26 cellular contexts compared by ENCODE assay signal in the genomic region with DNA sequence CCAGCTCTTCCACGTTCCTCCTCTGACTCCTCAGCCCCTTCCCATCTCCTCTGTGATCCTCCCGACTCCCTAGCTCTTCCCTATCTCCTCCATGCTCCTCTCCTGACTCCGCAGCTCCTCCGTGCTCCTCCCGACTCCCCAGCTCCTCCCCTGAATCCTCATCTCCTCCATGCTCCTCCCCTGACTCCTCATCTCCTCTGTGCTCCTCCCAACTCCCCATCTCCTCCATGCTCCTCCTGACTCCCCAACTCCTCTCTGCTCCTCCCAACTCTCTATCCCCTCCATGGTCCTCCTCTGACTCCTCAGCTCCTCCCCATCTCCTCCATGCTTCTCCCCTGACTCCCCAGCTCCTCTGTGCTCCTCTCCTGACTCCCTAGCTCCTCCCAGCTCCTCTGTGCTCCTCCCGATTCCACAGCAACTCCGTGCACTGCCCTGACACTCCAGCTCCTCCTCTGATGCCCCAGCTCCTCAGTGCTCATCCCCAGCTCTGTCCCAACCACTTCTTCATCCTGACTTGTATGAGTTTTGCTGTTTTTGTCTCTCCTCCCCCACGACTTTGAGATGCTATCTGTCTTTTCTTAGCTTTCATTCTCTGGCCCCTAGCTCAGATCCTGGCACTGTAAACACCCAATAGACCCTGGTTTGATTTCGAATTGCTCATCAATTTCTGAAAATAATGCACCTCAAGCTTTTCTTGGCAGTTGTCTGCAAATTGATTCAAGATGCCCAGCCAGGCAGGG. TPM values are rescaled to one million over a fixed set of nuclear protein-coding genes. Genes with fewer than 3 reads are reported as not detected.
DNase-seq lines count a peak whose midpoint lies in the region; ATAC-seq, FAIRE-seq and TF ChIP-seq lines count a peak whose summit lies in the region.
"Had no signal": no experiment of that assay in that cellular context is flagged by ENCODE, and none has a peak within 500 bp of the region (broad histone marks: within the 10 kb centered on the region; RNA-seq: fewer than 3 reads in every experiment).

No MANE protein-coding gene starts in this region.

- in situ Hi-C loops in K562 (cut with MboI), result loop anchor here (5.0 to 25.0 kb wide), 2 partner anchors 378 to 793 kb away; no protein-coding TSS in a partner anchor

- DNase-seq in SK-N-SH, result peak; percentile 4
- no peak for DNase-seq in K562 (ENCODE audit: extremely low read depth in 1 of 4, low spot score in 3 of 4)
- DNase-seq in osteoblast (ENCODE audit: insufficient read length, low spot score, missing footprints), result peak; percentile 78
- no peak for DNase-seq in NCI-H748 (lab: John Stamatoyannopoulos, UW; ENCODE audit: unreplicated experiment)
- DNase-seq in activated CD4-positive, alpha-beta T cell treated with anti-CD3 and anti-CD28 coated beads for 48 hours, result no peak
- DNase-seq in heart left ventricle, result no peak
- DNase-seq: ACHN; BE2C; CD4-positive, CD25-positive, alpha-beta regulatory T cell; GM23248; Kasumi-1; MV-4-11; NCI-H1105; NCI-H1436 treated with DMSO at 0.1 percent for 48 hours; NCI-H187 treated with DMSO at 0.1 percent for 48 hours; NCI-H2107; NCI-H524; NCI-H774; Right ventricle myocardium superior had no signal

- no peaks in the 10 kb centered on the region for H3K79me2 ChIP-seq in SK-N-SH (ENCODE audit: insufficient read depth)
- no peaks in the 10 kb centered on the region for H3K79me2 ChIP-seq in KMS-11 (ENCODE audit: insufficient read depth, low read depth)
- no peaks in the 10 kb centered on the region for H3K79me2 ChIP-seq in K562 (ENCODE audit: control insufficient read depth, insufficient read depth, low read length)
- no peaks in the 10 kb centered on the region for H3K79me2 ChIP-seq in osteoblast (ENCODE audit: insufficient read depth, low read length)

- no peaks in the 10 kb centered on the region for H3K36me3 ChIP-seq in SK-N-SH (replicated peaks in 1 of 2; ENCODE audit: control insufficient read depth in 1 of 2, insufficient read depth in 2 of 2, low read length in 1 of 2)
- H3K36me3 ChIP-seq in KMS-11 (ENCODE audit: insufficient read depth), result no peaks in the 10 kb centered on the region
- H3K36me3 ChIP-seq in K562 (ENCODE audit: control insufficient read depth, insufficient read depth, low read length), result no peaks in the 10 kb centered on the region
- no peaks in the 10 kb centered on the region for H3K36me3 ChIP-seq in osteoblast (ENCODE audit: insufficient read depth, low read length)
- H3K36me3 ChIP-seq in heart left ventricle, result no peaks in the 10 kb centered on the region
- H3K36me3 ChIP-seq: BE2C, HAP-1, SJSA1 had no signal

- TF ChIP-seq CTCF in SK-N-SH (IDR thresholded peaks at IDR 0.05) (no peak), KMS-11 (conservative IDR thresholded peaks at IDR 0.05; ENCODE audit: low read depth, low read length) (no peak), K562 (IDR thresholded peaks at IDR 0.05 in 2 of 3, conservative IDR thresholded peaks at IDR 0.05 in 1 of 3; ENCODE audit: insufficient read depth in 2 of 3, low read depth in 1 of 3, low read length in 3 of 3) (no peak), osteoblast (IDR thresholded peaks at IDR 0.05; ENCODE audit: extremely low read depth, low read depth, low read length) (no peak), heart left ventricle (IDR thresholded peaks at IDR 0.05) (no peak)

- no peak overlapping the region for H3K4me2 ChIP-seq in SK-N-SH
- 0 out of 2 replicates have a peak overlapping the region, but pooled peaks have one; percentile 23 for H3K4me2 ChIP-seq in KMS-11
- H3K4me2 ChIP-seq in K562 (ENCODE audit: insufficient read depth, low read length), result no peak overlapping the region
- H3K4me2 ChIP-seq in osteoblast (ENCODE audit: insufficient read depth, low read length), result no peak overlapping the region

- H3K9me3 ChIP-seq in SK-N-SH (no peaks in the 10 kb centered on the region), K562 (replicated peaks; ENCODE audit: control insufficient read depth, insufficient read depth, low read depth, low read length) (no peaks in the 10 kb centered on the region), osteoblast (ENCODE audit: low read depth, low read length) (no peaks in the 10 kb centered on the region), heart left ventricle (no peaks in the 10 kb centered on the region)
- H3K9me3 ChIP-seq: BE2C, HAP-1, SJSA1 had no signal

- 33% methylated on average over 9 of the region's 9 CpGs for WGBS in SK-N-SH (ENCODE audit: low lambda C conversion rate)
- 0% methylated on average over 3 of the region's 9 CpGs for WGBS in K562 (ENCODE audit: insufficient coverage, low coverage, missing lambda C conversion rate)
- 69 to 72% (median 71%) methylated on average over 9 of the region's 9 CpGs for WGBS in heart left ventricle, 4 donors

- no peak for TF ChIP-seq RAD21 in SK-N-SH (IDR thresholded peaks at IDR 0.05; ENCODE audit: low read length)
- TF ChIP-seq RAD21 in K562 (CRISPR knock-in tag; conservative IDR thresholded peaks at IDR 0.05 in 1 of 2, IDR thresholded peaks at IDR 0.05 in 1 of 2), result no peak

- BruUV-seq in K562 (replicated peaks; lab: Mats Ljungman, UMichigan), result no TSS peak

- H3K9ac ChIP-seq in SK-N-SH (no peak overlapping the region), KMS-11 (peak overlapping the region; percentile 42; the same call in 1 of the 2 replicates), K562 (ENCODE audit: insufficient read depth in 1 of 2, low read depth in 2 of 2, low read length in 2 of 2) (no peak overlapping the region)
- H3K9ac ChIP-seq: GM23248 had no signal

- no peaks in the 10 kb centered on the region for H3F3A ChIP-seq in SK-N-SH (replicated peaks; ENCODE audit: insufficient read depth)

- H3K27ac ChIP-seq in SK-N-SH (ENCODE audit: low read depth in 2 of 2, low read length in 1 of 2) (no peak overlapping the region), KMS-11 (peak overlapping the region; percentile 75), K562 (ENCODE audit: extremely low read depth, low read depth, low read length) (no peak overlapping the region), osteoblast (ENCODE audit: low read depth, low read length) (no peak overlapping the region), heart left ventricle (no peak overlapping the region)
- H3K27ac ChIP-seq: 22Rv1, GM23248, SJSA1 had no signal

- POLR2A ChIA-PET in SK-N-SH (lab: Yijun Ruan, JAX), result no interaction called here
- POLR2A ChIA-PET in K562 (lab: Yijun Ruan, JAX), result no interaction called here

- no peak for ATAC-seq in SK-N-SH treated with all-trans-retinoic acid at 6 μM for 48 hours
- ATAC-seq in K562, result no peak
- ATAC-seq in heart left ventricle, result no peak

- CTCF ChIA-PET in SK-N-SH (lab: Yijun Ruan, JAX) (interaction anchor here (2.6 to 20.8 kb wide), 2 partner anchors 9 to 383 kb away, joined by 15 to 520 read pairs; no protein-coding TSS in a partner anchor), K562 (lab: Yijun Ruan, JAX; ENCODE audit: low intra/inter-chr PET ratio) (no interaction called here)

- H3K27me3 ChIP-seq in SK-N-SH (ENCODE audit: insufficient read depth) (no peaks in the 10 kb centered on the region), KMS-11 (ENCODE audit: insufficient read depth, low read depth) (no peaks in the 10 kb centered on the region), K562 (ENCODE audit: control insufficient read depth in 2 of 2, insufficient read depth in 2 of 2, low read length in 2 of 2) (peaks cover 10 to 63% of the 10 kb centered on the region in 2 experiments; a peak in 4 of 5 replicates), osteoblast (ENCODE audit: insufficient read depth, low read length) (peaks cover 23% of the 10 kb centered on the region), heart left ventricle (peaks cover 0 to 30% (median 0%) of the 10 kb centered on the region in 9 donors)
- H3K27me3 ChIP-seq: BE2C had no signal

- FAIRE-seq in K562 (lab: Jason Lieb, UNC), result no peak
- FAIRE-seq: D721Med, GM18507 had no signal

- TF ChIP-seq EP300 in SK-N-SH (IDR thresholded peaks at IDR 0.05; ENCODE audit: borderline replicate concordance in 1 of 2, low read depth in 1 of 2, low read length in 1 of 2) (no peak), K562 (IDR thresholded peaks at IDR 0.05; ENCODE audit: low read length) (no peak)

- no peaks in the 10 kb centered on the region for H3K9me2 ChIP-seq in SK-N-SH

- no peak for TF ChIP-seq POLR2A in K562 (conservative IDR thresholded peaks at IDR 0.05)
- no peak for TF ChIP-seq POLR2A in heart left ventricle (IDR thresholded peaks at IDR 0.05)

- H3K4me3 ChIP-seq in SK-N-SH (ENCODE audit: low read depth in 2 of 2, low read length in 1 of 2) (no peak overlapping the region), KMS-11 (IDR thresholded peaks at IDR 0.05; ENCODE audit: insufficient read depth, low read depth, low read length) (no peak overlapping the region), K562 (no peak overlapping the region), osteoblast (ENCODE audit: insufficient read depth, low read length) (no peak overlapping the region), heart left ventricle (no peak overlapping the region)
- H3K4me3 ChIP-seq: GM23248, HAP-1, SJSA1 had no signal

- H4K20me1 ChIP-seq in SK-N-SH (ENCODE audit: insufficient read depth), result no peaks in the 10 kb centered on the region
- H4K20me1 ChIP-seq in KMS-11 (ENCODE audit: insufficient read depth), result no peaks in the 10 kb centered on the region
- H4K20me1 ChIP-seq in K562 (replicated peaks; ENCODE audit: control insufficient read depth, insufficient read depth, low read length), result no peaks in the 10 kb centered on the region; the same call in 1 of the 2 replicates
- H4K20me1 ChIP-seq in osteoblast (ENCODE audit: insufficient read depth, low read length), result no peaks in the 10 kb centered on the region

- no peaks in the 10 kb centered on the region for H3K9me1 ChIP-seq in K562 (ENCODE audit: control insufficient read depth, insufficient read depth, low read length)

- H2AFZ ChIP-seq in SK-N-SH (ENCODE audit: low read depth) (no peak overlapping the region), KMS-11 (ENCODE audit: low read depth) (no peak overlapping the region), K562 (ENCODE audit: low read depth, low read length) (no peak overlapping the region), osteoblast (ENCODE audit: low read length) (no peak overlapping the region)
- H2AFZ ChIP-seq: GM23248 had no signal

- no peaks in the 10 kb centered on the region for H3K4me1 ChIP-seq in SK-N-SH (ENCODE audit: control insufficient read depth in 1 of 2, insufficient read depth in 2 of 2, low read depth in 1 of 2, low read length in 1 of 2)
- H3K4me1 ChIP-seq in KMS-11 (ENCODE audit: low read depth, poor library complexity, severe bottlenecking), result peaks cover 27% of the 10 kb centered on the region
- no peaks in the 10 kb centered on the region; a peak in 1 of 5 replicates for H3K4me1 ChIP-seq in K562 (replicated peaks in 1 of 2; ENCODE audit: control insufficient read depth in 2 of 2, insufficient read depth in 2 of 2, low read length in 2 of 2)
- H3K4me1 ChIP-seq in osteoblast (ENCODE audit: insufficient read depth, low read length), result no peaks in the 10 kb centered on the region
- H3K4me1 ChIP-seq in heart left ventricle, result no peaks in the 10 kb centered on the region
- H3K4me1 ChIP-seq: BE2C, HAP-1, SJSA1 had no signal

- intact Hi-C loops in K562 (cut with micrococcal nuclease), result loop anchor here (10.0 kb wide), 1 partner anchor 126 kb away; no protein-coding TSS in a partner anchor
- intact Hi-C loops in heart left ventricle (cut with DNase I), result loop anchor here in 5 of 10 donors (10.0 kb wide), 5 partner anchors 116 to 806 kb away; no protein-coding TSS in a partner anchor

RNA-seq across cellular contexts. Expression of a gene that starts 38.3 kb away (rescaled TPM):
- 65.7 and 97.6 TPM in 2 replicates for polyA plus RNA-seq in SK-N-SH (2012; rRNA removed)
- 94.1 and 99.2 TPM in 2 replicates for polyA plus RNA-seq in SK-N-SH (2012; cell fraction: cytosol; rRNA removed)
- polyA plus RNA-seq in SK-N-SH (2012; cell fraction: nucleus; rRNA removed), result 28.6 and 65.4 TPM in 2 replicates
- total RNA-seq in K562 (2011; cell fraction: chromatin; rRNA removed; ENCODE audit: low replicate concordance), result 51.6 and 128 TPM in 2 replicates
- 37.5 and 42.6 TPM in 2 replicates for total RNA-seq in K562 (2011; cell fraction: nucleolus; rRNA removed)
- total RNA-seq in K562 (2011; cell fraction: nucleoplasm; rRNA removed), result 70.5 and 72.6 TPM in 2 replicates
- total RNA-seq in K562 (2014; rRNA removed), result 100 and 106 TPM in 2 replicates
- 214 and 230 TPM in 2 replicates for total RNA-seq in K562 (2014; rRNA removed; fragmentation: Illumina TruSeq; extraction: Trizol)
- total RNA-seq in K562 (2015; rRNA removed; fragmentation: Illumina TruSeq; extraction: Trizol), result 139 and 152 TPM in 2 replicates
- total RNA-seq in K562 (2021), result 119 and 132 TPM in 2 replicates
- 160 and 195 TPM in 2 replicates for polyA plus RNA-seq in K562 (2011; rRNA removed)
- polyA plus RNA-seq in K562 (2011; cell fraction: cytosol; rRNA removed), result 55.6 and 107 TPM in 2 replicates
- polyA plus RNA-seq in K562 (2011; cell fraction: nucleus; rRNA removed), result 57.6 and 85.7 TPM in 2 replicates
- 89.1 and 119 TPM in 2 replicates for polyA plus RNA-seq in K562 (2012)
- 149 and 163 TPM in 2 replicates for polyA plus RNA-seq in K562 (2014; fragmentation: Illumina TruSeq; extraction: Trizol)
- polyA plus RNA-seq in K562 (2014; fragmentation: Nextera tagmentation; extraction: Ambion mirVana), result 100 to 1,000 TPM; 294 to 312 TPM
- polyA plus RNA-seq in K562 (2014; rRNA removed), result 142 and 154 TPM in 2 replicates
- 127 and 155 TPM in 2 replicates for polyA minus RNA-seq in K562 (2011; rRNA and poly(A)+ RNA removed)
- 45.8 and 73.7 TPM in 2 replicates for polyA minus RNA-seq in K562 (2011; cell fraction: cytosol; rRNA and poly(A)+ RNA removed)
- polyA minus RNA-seq in K562 (2011; cell fraction: nucleus; rRNA and poly(A)+ RNA removed), result 17.1 and 34.4 TPM in 2 replicates
- total RNA-seq in osteoblast, result 202 and 227 TPM in 2 replicates
- total RNA-seq in heart left ventricle, result 10 to 100 TPM; 27.3 to 56.1 (median 33.8) TPM
- 10 to 100 TPM in 1 of 2 donors, 1 to 10 TPM in 1; 9.3 to 36.0 TPM for polyA plus RNA-seq in heart left ventricle

Comparison
In these comparisons a context has a peak if more than half of its experiments do, and no peak if none do; other contexts are left out.
1. DNase-seq: peak in SK-N-SH (single experiment) and osteoblast (single experiment); none in K562 (0 of 4), NCI-H748 (single experiment), activated CD4-positive, alpha-beta T cell treated with anti-CD3 and anti-CD28 coated beads for 48 hours (single experiment) and heart left ventricle (0 of 5).